Comparison of ENCODE assay signal across 8 cellular contexts in genomic region chr2:216108310-216108966, GRCh38. TPM values are rescaled to one million over a fixed set of nuclear protein-coding genes. Genes with fewer than 3 reads are reported as not detected.
DNase-seq lines count a peak whose midpoint lies in the region; ATAC-seq and TF ChIP-seq lines count a peak whose summit lies in the region.

No MANE protein-coding gene starts in this region.

- DNase-seq in T-helper 1 cell (no peak), activated B cell treated with CpG ODN at 0.5 μM for 24 hours (no peak), amygdala (lab: John Stamatoyannopoulos, UW) (no peak), RPMI8226 (no peak), activated gamma-delta T cell (lab: John Stamatoyannopoulos, UW) (no peak)

- peaks cover 38% of the 10 kb centered on the region for H3K4me1 Mint-ChIP-seq in T-helper 1 cell treated with Interleukin-12 subunit alpha and Interleukin-12 subunit beta and Interleukin-4 antibody, amounts not matched to agents 30 μg/mL and 1 μg/mL, for 36 hours (ENCODE audit: low read depth)
- peaks cover 49% of the 10 kb centered on the region for H3K4me1 Mint-ChIP-seq in activated B cell treated with CpG ODN at 0.5 μM for 24 hours

- CTCF ChIA-PET in activated B cell treated with CpG ODN at 0.5 μM for 24 hours (lab: Charles Lee) = interaction anchor here (1.4 to 2.9 kb wide), 2 partner anchors 26 to 75 kb away, joined by 3 to 18 read pairs; no protein-coding TSS in a partner anchor

- peaks cover 14 to 17% of the 10 kb centered on the region in 2 donors for H3K36me3 ChIP-seq in stomach smooth muscle (ENCODE audit: control insufficient read depth in 2 of 2, insufficient read depth in 2 of 2, low read length in 2 of 2)

- H3K4me3 Mint-ChIP-seq in T-helper 1 cell treated with Interleukin-12 subunit alpha and Interleukin-12 subunit beta and Interleukin-4 antibody, amounts not matched to agents 30 μg/mL and 1 μg/mL, for 36 hours = peak overlapping the region; percentile 100
- peak overlapping the region; percentile 99 for H3K4me3 Mint-ChIP-seq in activated B cell treated with CpG ODN at 0.5 μM for 24 hours

- no peaks in the 10 kb centered on the region for H3K9me3 Mint-ChIP-seq in T-helper 1 cell treated with Interleukin-12 subunit alpha and Interleukin-12 subunit beta and Interleukin-4 antibody, amounts not matched to agents 30 μg/mL and 1 μg/mL, for 36 hours
- H3K9me3 Mint-ChIP-seq in activated B cell treated with CpG ODN at 0.5 μM for 24 hours = no peaks in the 10 kb centered on the region

- H3K36me3 Mint-ChIP-seq in T-helper 1 cell treated with Interleukin-12 subunit alpha and Interleukin-12 subunit beta and Interleukin-4 antibody, amounts not matched to agents 30 μg/mL and 1 μg/mL, for 36 hours (ENCODE audit: low read depth) = peaks cover 30% of the 10 kb centered on the region
- H3K36me3 Mint-ChIP-seq in activated B cell treated with CpG ODN at 0.5 μM for 24 hours (ENCODE audit: low read depth) = peaks cover 41% of the 10 kb centered on the region

- peaks cover 3% of the 10 kb centered on the region for H3K27me3 Mint-ChIP-seq in T-helper 1 cell treated with Interleukin-12 subunit alpha and Interleukin-12 subunit beta and Interleukin-4 antibody, amounts not matched to agents 30 μg/mL and 1 μg/mL, for 36 hours (ENCODE audit: low read depth)
- H3K27me3 Mint-ChIP-seq in activated B cell treated with CpG ODN at 0.5 μM for 24 hours = no peaks in the 10 kb centered on the region

- ATAC-seq in activated B cell treated with CpG ODN at 0.5 μM for 24 hours (ENCODE audit: low read depth) = no peak

- peak overlapping the region; percentile 29 to 62 for H3K9ac ChIP-seq in stomach smooth muscle (ENCODE audit: low read length in 2 of 2)

- H3K27ac Mint-ChIP-seq in T-helper 1 cell treated with Interleukin-12 subunit alpha and Interleukin-12 subunit beta and Interleukin-4 antibody, amounts not matched to agents 30 μg/mL and 1 μg/mL, for 36 hours = peak overlapping the region; percentile 99
- H3K27ac Mint-ChIP-seq in activated B cell treated with CpG ODN at 0.5 μM for 24 hours = peak overlapping the region; percentile 99

- no peaks in the 10 kb centered on the region for H3K9me3 ChIP-seq in iPS-18c (ENCODE audit: control insufficient read depth, insufficient read depth, low read length)
- no peaks in the 10 kb centered on the region for H3K9me3 ChIP-seq in stomach smooth muscle (ENCODE audit: control insufficient read depth in 2 of 2, low read length in 2 of 2)

- H3K4me1 ChIP-seq in stomach smooth muscle (ENCODE audit: control insufficient read depth, insufficient read depth, low read length) = peaks cover 6% of the 10 kb centered on the region

- TF ChIP-seq CTCF in activated B cell treated with CpG ODN at 0.5 μM for 24 hours (IDR thresholded peaks at IDR 0.05) = no peak

- no peak overlapping the region for H3K27ac ChIP-seq in stomach smooth muscle (ENCODE audit: low read length)

- intact Hi-C loops in activated B cell treated with CpG ODN at 0.5 μM for 24 hours (cut with micrococcal nuclease) = loop anchor here (2.0 kb wide), 1 partner anchor 52 kb away; no protein-coding TSS in a partner anchor

- H3K27me3 ChIP-seq in stomach smooth muscle (ENCODE audit: control insufficient read depth in 1 of 2, insufficient read depth in 2 of 2, low read length in 2 of 2) = no peaks in the 10 kb centered on the region

- H3K4me3 ChIP-seq in iPS-18c (ENCODE audit: insufficient read depth, low read depth, low read length) = peak overlapping the region; percentile 30; the same call in 1 of the 2 replicates
- H3K4me3 ChIP-seq in stomach smooth muscle (ENCODE audit: low read length in 2 of 2) = peak overlapping the region; percentile 51 to 99

- POLR2A ChIA-PET in activated B cell treated with CpG ODN at 0.5 μM for 24 hours (lab: Charles Lee) = interaction anchor here (0.7 to 3.5 kb wide), 9 partner anchors 25 to 1307 kb away, joined by 3 to 15 read pairs (median 7); partner anchors contain the start of genes PECR, RPL37A, SMARCAL1 and TMEM169

RNA-seq across cellular contexts. Expression of gene XRCC5, which starts 0.7 kb away (rescaled TPM):
- total RNA-seq in activated B cell treated with CpG ODN at 0.5 μM for 24 hours = 303 and 311 TPM in 2 replicates

RNA-seq across cellular contexts. Expression of gene TMEM169, which starts 26.7 kb away (rescaled TPM):
- total RNA-seq in activated B cell treated with CpG ODN at 0.5 μM for 24 hours = 0.40 and 0.69 TPM in 2 replicates

RNA-seq across cellular contexts. Expression of gene PECR, which starts 26.8 kb away (rescaled TPM):
- total RNA-seq in activated B cell treated with CpG ODN at 0.5 μM for 24 hours = 6.1 and 10.0 TPM in 2 replicates
